11 cellular contexts compared by ENCODE assay signal in the genomic region with DNA sequence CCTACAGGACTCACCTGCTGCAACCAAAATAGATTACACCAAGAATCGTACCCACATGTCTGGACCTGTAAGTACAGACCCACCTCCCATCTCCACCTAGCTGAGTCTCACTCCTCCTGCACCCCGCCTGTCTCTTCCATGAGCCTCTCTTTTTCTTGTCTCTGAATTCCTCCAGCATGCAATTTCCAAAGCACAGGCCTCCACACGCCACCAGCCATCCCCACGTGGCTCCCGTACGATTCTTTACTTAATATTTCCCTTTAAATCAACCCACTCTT. TPM values are rescaled to one million over a fixed set of nuclear protein-coding genes. Genes with fewer than 3 reads are reported as not detected.
A peak's percentile ranks its signal among the peaks of the same experiment; 100 is the strongest.
DNase-seq lines count a peak whose midpoint lies in the region; ATAC-seq and TF ChIP-seq lines count a peak whose summit lies in the region.
"Had no signal": no experiment of that assay in that cellular context is flagged by ENCODE, and none has a peak within 500 bp of the region (broad histone marks: within the 10 kb centered on the region; RNA-seq: fewer than 3 reads in every experiment).

No MANE protein-coding gene starts in this region.

- H3K9me3 ChIP-seq in left ventricle myocardium inferior (replicated peaks) (no peaks in the 10 kb centered on the region), neuronal stem cell (replicated peaks in 1 of 2; ENCODE audit: control insufficient read depth in 2 of 2, insufficient read depth in 1 of 2, low read depth in 1 of 2, low read length in 2 of 2) (peaks cover 0 to 2% of the 10 kb centered on the region in 2 donors), uterus (no peaks in the 10 kb centered on the region)
- H3K9me3 ChIP-seq: mucosa of descending colon, SJCRH30 had no signal

- H3K18ac ChIP-seq in neuronal stem cell (ENCODE audit: low read length) = peak overlapping the region; percentile 6

- H3K4ac ChIP-seq in neuronal stem cell (ENCODE audit: low read length) = no peak overlapping the region

- H3K4me3 ChIP-seq in left ventricle myocardium inferior = no peak overlapping the region
- H3K4me3 ChIP-seq in neuronal stem cell (ENCODE audit: low read length in 2 of 2) = no peak overlapping the region
- no peak overlapping the region for H3K4me3 ChIP-seq in uterus
- H3K4me3 ChIP-seq: mucosa of descending colon had no signal

- H3K4me1 Mint-ChIP-seq in stimulated activated effector memory CD8-positive, alpha-beta T cell treated with anti-CD3 and anti-CD28 coated beads, Interleukin-12 subunit alpha, Interleukin-12 subunit beta, amount 100 ng/mL, for 72 hours = peaks cover 12% of the 10 kb centered on the region

- no peak overlapping the region for H2BK120ac ChIP-seq in neuronal stem cell (ENCODE audit: low read depth, low read length)

- H3K9ac ChIP-seq in neuronal stem cell (ENCODE audit: low read depth, low read length, poor library complexity) = no peak overlapping the region

- no peak for TF ChIP-seq POLR2A in uterus (IDR thresholded peaks at IDR 0.05)

- H3K4me1 ChIP-seq in left ventricle myocardium inferior (peaks cover 64% of the 10 kb centered on the region), neuronal stem cell (ENCODE audit: control insufficient read depth in 2 of 2, insufficient read depth in 1 of 2, low read depth in 1 of 2, low read length in 2 of 2) (peaks cover 19 to 22% of the 10 kb centered on the region in 2 donors), uterus (no peaks in the 10 kb centered on the region)

- peak overlapping the region; percentile 41 for H2AK5ac ChIP-seq in neuronal stem cell (ENCODE audit: low read depth, low read length)

- intact Hi-C loops in left ventricle myocardium inferior (cut with micrococcal nuclease) = no loop called here
- intact Hi-C loops in Right ventricle myocardium inferior (cut with DNase I) = no loop called here
- intact Hi-C loops in uterus (cut with DNase I; ENCODE audit: low total_unique reads) = no loop called here

- no peak overlapping the region for H4K8ac ChIP-seq in neuronal stem cell (ENCODE audit: low read depth, low read length)

- no peaks in the 10 kb centered on the region for H3K9me3 Mint-ChIP-seq in stimulated activated effector memory CD8-positive, alpha-beta T cell treated with anti-CD3 and anti-CD28 coated beads, Interleukin-12 subunit alpha, Interleukin-12 subunit beta, amount 100 ng/mL, for 72 hours

- H3K27ac ChIP-seq in left ventricle myocardium inferior (replicated peaks) (peak overlapping the region; percentile 91), epithelial cell of prostate (peak overlapping the region; percentile 72), neuronal stem cell (replicated peaks; ENCODE audit: low read length) (no peak overlapping the region), uterus (peak overlapping the region; percentile 60 to 79)

- no peak overlapping the region for H4K91ac ChIP-seq in neuronal stem cell (ENCODE audit: low read depth, low read length, poor library complexity)

- no peak overlapping the region for H3K4me2 ChIP-seq in neuronal stem cell (ENCODE audit: insufficient read depth, low read length, poor library complexity, severe bottlenecking)

- 100% methylated on average over 3 of the region's 6 CpGs; no CpG with 5 or more reads in 1 of the 2 donors for WGBS in neuronal stem cell (ENCODE audit: extremely low coverage in 2 of 2, insufficient read length in 2 of 2, insufficient replicate concordance in 1 of 2), 2 donors

- no peaks in the 10 kb centered on the region for H3K27me3 ChIP-seq in left ventricle myocardium inferior (ENCODE audit: low read depth)
- no peaks in the 10 kb centered on the region for H3K27me3 ChIP-seq in neuronal stem cell (ENCODE audit: control insufficient read depth in 3 of 3, insufficient read depth in 3 of 3, low read depth in 1 of 3, low read length in 3 of 3)
- no peaks in the 10 kb centered on the region for H3K27me3 ChIP-seq in uterus
- H3K27me3 ChIP-seq: SJCRH30 had no signal

- H3K4me3 Mint-ChIP-seq in stimulated activated effector memory CD8-positive, alpha-beta T cell treated with anti-CD3 and anti-CD28 coated beads, Interleukin-12 subunit alpha, Interleukin-12 subunit beta, amount 100 ng/mL, for 72 hours = no peak overlapping the region

- H2AFZ ChIP-seq in neuronal stem cell (ENCODE audit: low read length) = no peak overlapping the region

- H3K36me3 Mint-ChIP-seq in stimulated activated effector memory CD8-positive, alpha-beta T cell treated with anti-CD3 and anti-CD28 coated beads, Interleukin-12 subunit alpha, Interleukin-12 subunit beta, amount 100 ng/mL, for 72 hours = peaks cover 3% of the 10 kb centered on the region

- no peak for DNase-seq in left ventricle myocardium inferior
- DNase-seq in Right ventricle myocardium inferior (ENCODE audit: missing footprints) = no peak
- DNase-seq in epithelial cell of prostate (ENCODE audit: low read depth, low spot score) = peak; percentile 65
- DNase-seq in neuronal stem cell (ENCODE audit: low spot score) = no peak
- no peak for DNase-seq in uterus
- no peak for DNase-seq in SIG-M5 (lab: John Stamatoyannopoulos, UW)
- DNase-seq in stimulated activated effector memory CD8-positive, alpha-beta T cell treated with anti-CD3 and anti-CD28 coated beads, Interleukin-12 subunit alpha, Interleukin-12 subunit beta, amount 100 ng/mL, for 72 hours (ENCODE audit: low spot score in 2 of 2) = no peak
- DNase-seq: MV-4-11, SJCRH30 had no signal

- H3K14ac ChIP-seq in neuronal stem cell (ENCODE audit: low read length) = no peak overlapping the region

- H3K36me3 ChIP-seq in left ventricle myocardium inferior = no peaks in the 10 kb centered on the region
- H3K36me3 ChIP-seq in neuronal stem cell (replicated peaks in 1 of 2; ENCODE audit: control insufficient read depth in 2 of 2, insufficient read depth in 2 of 2, low read length in 2 of 2) = no peaks in the 10 kb centered on the region
- no peaks in the 10 kb centered on the region for H3K36me3 ChIP-seq in uterus
- H3K36me3 ChIP-seq: SJCRH30 had no signal

- H3K23ac ChIP-seq in neuronal stem cell (ENCODE audit: low read depth, low read length, poor library complexity) = no peak overlapping the region

- H3K79me1 ChIP-seq in neuronal stem cell (ENCODE audit: low read depth, low read length) = peaks cover 3% of the 10 kb centered on the region

- H2BK5ac ChIP-seq in neuronal stem cell (ENCODE audit: low read length) = no peak overlapping the region

- H3K27ac Mint-ChIP-seq in stimulated activated effector memory CD8-positive, alpha-beta T cell treated with anti-CD3 and anti-CD28 coated beads, Interleukin-12 subunit alpha, Interleukin-12 subunit beta, amount 100 ng/mL, for 72 hours = no peak overlapping the region

- H2BK12ac ChIP-seq in neuronal stem cell (ENCODE audit: low read length) = no peak overlapping the region

- ATAC-seq in Right ventricle myocardium inferior = no peak
- no peak for ATAC-seq in stimulated activated effector memory CD8-positive, alpha-beta T cell treated with anti-CD3 and anti-CD28 coated beads, Interleukin-12 subunit alpha, Interleukin-12 subunit beta, amount 100 ng/mL, for 72 hours
- ATAC-seq in HG02884 (IDR thresholded peaks at IDR 0.05; ENCODE audit: unreplicated experiment) = no peak

- TF ChIP-seq CTCF in left ventricle myocardium inferior (IDR thresholded peaks at IDR 0.05; ENCODE audit: borderline replicate concordance) (no peak), uterus (IDR thresholded peaks at IDR 0.05) (no peak)

- no peak overlapping the region for H2BK15ac ChIP-seq in neuronal stem cell (ENCODE audit: low read length)

RNA-seq across cellular contexts. Expression of a gene that starts 1.2 kb away (rescaled TPM):
- total RNA-seq in left ventricle myocardium inferior (4.0 TPM), Right ventricle myocardium inferior (3.6 TPM), uterus (10 to 100 TPM in 3 of 4 donors, 1 to 10 TPM in 1; 9.9 to 44.7 (median 21.5) TPM)
- 7.7 TPM for polyA plus RNA-seq in neuronal stem cell (2013, experiment 1 of 2)
- 6.5 TPM for polyA plus RNA-seq in neuronal stem cell (2013, experiment 2 of 2)
